In genomic region chr5:79042188-79042587, GRCh38 we compare ENCODE assay signal across 23 cellular contexts. TPM values are rescaled to one million over a fixed set of nuclear protein-coding genes. Genes with fewer than 3 reads are reported as not detected.
DNase-seq lines count a peak whose midpoint lies in the region; ATAC-seq, FAIRE-seq and TF ChIP-seq lines count a peak whose summit lies in the region.
"Had no signal": no experiment of that assay in that cellular context is flagged by ENCODE, and none has a peak within 500 bp of the region (broad histone marks: within the 10 kb centered on the region; RNA-seq: fewer than 3 reads in every experiment).

No MANE protein-coding gene starts in this region.

- FAIRE-seq in HepG2 (lab: Jason Lieb, UNC) (no peak), K562 (lab: Jason Lieb, UNC) (no peak)
- FAIRE-seq: D721Med, GM12878, GM12892, GM18507 had no signal

- no peak for TF ChIP-seq POLR2A in HepG2 (IDR thresholded peaks at IDR 0.05; ENCODE audit: insufficient read depth in 1 of 2, low read depth in 2 of 2, low read length in 2 of 2)
- no peak for TF ChIP-seq POLR2A in right lobe of liver (IDR thresholded peaks at IDR 0.05)
- TF ChIP-seq POLR2A in K562 (conservative IDR thresholded peaks at IDR 0.05), result no peak

- H3K9ac ChIP-seq in HepG2 (ENCODE audit: insufficient read depth, low read depth, low read length), result no peak overlapping the region
- no peak overlapping the region for H3K9ac ChIP-seq in K562 (ENCODE audit: insufficient read depth in 1 of 2, low read depth in 2 of 2, low read length in 2 of 2)
- H3K9ac ChIP-seq: BLaER1 had no signal

- no peak for ATAC-seq in HepG2
- ATAC-seq in right lobe of liver, result no peak
- no peak for ATAC-seq in K562
- no peak for ATAC-seq in Right ventricle myocardium superior (ENCODE audit: poor library complexity)
- ATAC-seq: GM12878 had no signal

- no peak for TF ChIP-seq EP300 in HepG2 (IDR thresholded peaks at IDR 0.05; ENCODE audit: low read depth in 2 of 2, low read length in 2 of 2)
- no peak for TF ChIP-seq EP300 in HepG2 (CRISPR knock-in tag; IDR thresholded peaks at IDR 0.05; ENCODE audit: borderline replicate concordance)
- no peak for TF ChIP-seq EP300 in K562 (IDR thresholded peaks at IDR 0.05; ENCODE audit: low read length)

- H3K4me2 ChIP-seq in HepG2 (ENCODE audit: low read depth, low read length) (no peak overlapping the region), K562 (ENCODE audit: insufficient read depth, low read length) (no peak overlapping the region)
- H3K4me2 ChIP-seq: BLaER1 had no signal

- no peak for TF ChIP-seq CTCF in HepG2 (CRISPR knock-in tag; IDR thresholded peaks at IDR 0.05)
- TF ChIP-seq CTCF in right lobe of liver (IDR thresholded peaks at IDR 0.05), result no peak
- no peak for TF ChIP-seq CTCF in K562 (IDR thresholded peaks at IDR 0.05 in 2 of 3, conservative IDR thresholded peaks at IDR 0.05 in 1 of 3; ENCODE audit: insufficient read depth in 2 of 3, low read depth in 1 of 3, low read length in 3 of 3)

- intact Hi-C loops in HepG2 (cut with micrococcal nuclease; ENCODE audit: unreplicated experiment) (no loop called here), right lobe of liver (cut with DNase I) (no loop called here), K562 (cut with micrococcal nuclease) (no loop called here), Right ventricle myocardium superior (cut with DNase I) (no loop called here)

- 96% methylated on average over 3 of the region's 3 CpGs for WGBS in HepG2 (ENCODE audit: low lambda C conversion rate)
- 78% methylated on average over 3 of the region's 3 CpGs for WGBS in right lobe of liver (ENCODE audit: insufficient coverage, low coverage, low lambda C conversion rate, missing lambda C conversion rate)
- 0% methylated on average over 3 of the region's 3 CpGs for WGBS in K562 (ENCODE audit: insufficient coverage, low coverage, missing lambda C conversion rate)

- BruUV-seq in HepG2 (replicated peaks; lab: Mats Ljungman, UMichigan) (no TSS peak), K562 (replicated peaks; lab: Mats Ljungman, UMichigan) (no TSS peak)

- H3K9me1 ChIP-seq in K562 (ENCODE audit: control insufficient read depth, insufficient read depth, low read length), result no peaks in the 10 kb centered on the region

- no peaks in the 10 kb centered on the region for H4K20me1 ChIP-seq in HepG2 (ENCODE audit: insufficient read depth, low read length)
- no peaks in the 10 kb centered on the region for H4K20me1 ChIP-seq in K562 (replicated peaks; ENCODE audit: control insufficient read depth, insufficient read depth, low read length)
- H4K20me1 ChIP-seq: BLaER1 had no signal

- H3K4me3 ChIP-seq in HepG2 (replicated peaks in 1 of 3; ENCODE audit: insufficient read depth in 1 of 3, low read depth in 2 of 3, low read length in 3 of 3) (no peak overlapping the region), right lobe of liver (no peak overlapping the region), K562 (no peak overlapping the region)
- H3K4me3 ChIP-seq: BLaER1, GM12878 had no signal

- H3K36me3 ChIP-seq in HepG2 (replicated peaks in 1 of 2; ENCODE audit: control insufficient read depth in 1 of 2, insufficient read depth in 2 of 2, low read length in 2 of 2), result no peaks in the 10 kb centered on the region
- H3K36me3 ChIP-seq in right lobe of liver, result peaks cover 0 to 2% (median 0%) of the 10 kb centered on the region in 4 donors
- H3K36me3 ChIP-seq in K562 (ENCODE audit: control insufficient read depth, insufficient read depth, low read length), result no peaks in the 10 kb centered on the region
- H3K36me3 ChIP-seq: BE2C, BLaER1 had no signal

- no peaks in the 10 kb centered on the region for H3K27me3 ChIP-seq in HepG2 (ENCODE audit: control insufficient read depth in 1 of 2, insufficient read depth in 2 of 2, low read length in 2 of 2)
- H3K27me3 ChIP-seq in right lobe of liver, result no peaks in the 10 kb centered on the region
- peaks cover 16 to 17% of the 10 kb centered on the region in 2 experiments; a peak in 4 of 5 replicates for H3K27me3 ChIP-seq in K562 (ENCODE audit: control insufficient read depth in 2 of 2, insufficient read depth in 2 of 2, low read length in 2 of 2)
- H3K27me3 ChIP-seq: BE2C, BLaER1 had no signal

- H3K79me2 ChIP-seq in HepG2 (ENCODE audit: insufficient read depth, low read length) (no peaks in the 10 kb centered on the region), K562 (ENCODE audit: control insufficient read depth, insufficient read depth, low read length) (no peaks in the 10 kb centered on the region)

- DNase-seq in HepG2 (ENCODE audit: low spot score) (no peak), right lobe of liver (no peak), K562 (ENCODE audit: extremely low read depth in 1 of 4, low spot score in 3 of 4) (no peak), Right ventricle myocardium superior (no peak)
- DNase-seq: ACHN; BE2C; C1 segment of cervical spinal cord; Caco-2; Calu3; CD4-positive, alpha-beta memory T cell; CD4-positive, CD25-positive, alpha-beta regulatory T cell; DND-41; EL; GDM1 had no signal

- no peak for TF ChIP-seq RAD21 in HepG2 (CRISPR knock-in tag; IDR thresholded peaks at IDR 0.05)
- no peak for TF ChIP-seq RAD21 in K562 (CRISPR knock-in tag; conservative IDR thresholded peaks at IDR 0.05 in 1 of 2, IDR thresholded peaks at IDR 0.05 in 1 of 2)

- in situ Hi-C loops in HepG2 (cut with HindIII; ENCODE audit: extremely low pct_ligation_motif_present, low pct_unique_long_range_greater_than_20kb) (no loop called here), K562 (cut with MboI) (loop anchor here (25.0 kb wide), 1 partner anchor 820 kb away; no protein-coding TSS in a partner anchor)

- H2AFZ ChIP-seq in HepG2 (ENCODE audit: low read length) (no peak overlapping the region), K562 (ENCODE audit: low read depth, low read length) (no peak overlapping the region)

- CTCF ChIA-PET in HepG2 (lab: Yijun Ruan, JAX; ENCODE audit: low intra/inter-chr PET ratio, low total read pairs) (no interaction called here), K562 (lab: Yijun Ruan, JAX; ENCODE audit: low intra/inter-chr PET ratio) (no interaction called here)

- H3K27ac ChIP-seq in HepG2 (ENCODE audit: extremely low read length, insufficient read depth, low read length) (no peak overlapping the region), right lobe of liver (no peak overlapping the region), K562 (ENCODE audit: extremely low read depth, low read depth, low read length) (no peak overlapping the region)
- H3K27ac ChIP-seq: 22Rv1, BLaER1 had no signal

- no peaks in the 10 kb centered on the region for H3K9me3 ChIP-seq in HepG2 (ENCODE audit: low read length)
- no peaks in the 10 kb centered on the region for H3K9me3 ChIP-seq in right lobe of liver
- no peaks in the 10 kb centered on the region for H3K9me3 ChIP-seq in K562 (replicated peaks; ENCODE audit: control insufficient read depth, insufficient read depth, low read depth, low read length)
- H3K9me3 ChIP-seq: BE2C, BLaER1, Caco-2 had no signal

- POLR2A ChIA-PET in HepG2 (lab: Yijun Ruan, JAX) (no interaction called here), K562 (lab: Yijun Ruan, JAX) (no interaction called here)

- no peaks in the 10 kb centered on the region for H3K4me1 ChIP-seq in HepG2 (ENCODE audit: insufficient read depth, low read length)
- H3K4me1 ChIP-seq in right lobe of liver, result no peaks in the 10 kb centered on the region
- no peaks in the 10 kb centered on the region for H3K4me1 ChIP-seq in K562 (replicated peaks in 1 of 2; ENCODE audit: control insufficient read depth in 2 of 2, insufficient read depth in 2 of 2, low read length in 2 of 2)
- H3K4me1 ChIP-seq: BE2C, BLaER1, Caco-2 had no signal

RNA-seq across cellular contexts. Expression of gene DMGDH, which starts 27.3 kb away (rescaled TPM):
- total RNA-seq in HepG2 (2016; rRNA removed; fragmentation: Illumina TruSeq; extraction: Trizol), result 4.6 and 7.9 TPM in 2 replicates
- 2.6 and 5.4 TPM in 2 replicates for total RNA-seq in HepG2 (2016; cell fraction: cytosol; rRNA removed; fragmentation: Illumina TruSeq; extraction: Trizol; ENCODE audit: low read depth)
- 4.1 and 7.2 TPM in 2 replicates for total RNA-seq in HepG2 (2016; cell fraction: insoluble cytoplasmic fraction; rRNA removed; fragmentation: Illumina TruSeq; extraction: Trizol)
- 6.9 and 7.7 TPM in 2 replicates for total RNA-seq in HepG2 (2016; cell fraction: membrane; rRNA removed; fragmentation: Illumina TruSeq; extraction: Trizol)
- 5.3 and 6.5 TPM in 2 replicates for total RNA-seq in HepG2 (2016; cell fraction: nucleus; rRNA removed; fragmentation: Illumina TruSeq; extraction: Trizol)
- polyA plus RNA-seq in HepG2 (2011; rRNA removed), result 3.2 and 3.6 TPM in 2 replicates
- polyA plus RNA-seq in HepG2 (2011; cell fraction: cytosol; rRNA removed), result 2.2 and 3.7 TPM in 2 replicates
- 1.9 and 2.6 TPM in 2 replicates for polyA plus RNA-seq in HepG2 (2011; cell fraction: nucleus; rRNA removed)
- polyA plus RNA-seq in HepG2 (2012), result 3.9 and 8.5 TPM in 2 replicates
- 1.9 and 2.1 TPM in 2 replicates for polyA plus RNA-seq in HepG2 (2016; cell fraction: cytosol; fragmentation: Illumina TruSeq; extraction: Trizol; ENCODE audit: low read depth)
- 3.3 and 4.2 TPM in 2 replicates for polyA plus RNA-seq in HepG2 (2016; cell fraction: insoluble cytoplasmic fraction; fragmentation: Illumina TruSeq; extraction: Trizol; ENCODE audit: low read depth)
- 3.1 and 5.1 TPM in 2 replicates for polyA plus RNA-seq in HepG2 (2016; cell fraction: membrane; fragmentation: Illumina TruSeq; extraction: Trizol; ENCODE audit: low read depth)
- polyA plus RNA-seq in HepG2 (2016; cell fraction: nucleus; fragmentation: Illumina TruSeq; extraction: Trizol; ENCODE audit: insufficient read depth, low read depth), result 3.9 and 4.6 TPM in 2 replicates
- 0.35 and 2.7 TPM in 2 replicates for polyA minus RNA-seq in HepG2 (2011; rRNA and poly(A)+ RNA removed; ENCODE audit: low replicate concordance)
- polyA minus RNA-seq in HepG2 (2011; cell fraction: cytosol; rRNA and poly(A)+ RNA removed), result 2.3 and 3.3 TPM in 2 replicates
- 6.1 and 8.1 TPM in 2 replicates for polyA minus RNA-seq in HepG2 (2011; cell fraction: nucleus; rRNA and poly(A)+ RNA removed)
- 100 to 1,000 TPM in 2 of 6 experiments, 10 to 100 TPM in 4; 55.7 to 128 (median 83.5) TPM for total RNA-seq in right lobe of liver
- total RNA-seq in K562 (2011; cell fraction: chromatin; rRNA removed; ENCODE audit: low replicate concordance), result not detected in 2 replicates
- total RNA-seq in K562 (2011; cell fraction: nucleolus; rRNA removed), result not detected in 2 replicates
- total RNA-seq in K562 (2011; cell fraction: nucleoplasm; rRNA removed), result 1.2 TPM in 1 of 2 replicates, not detected in the other
- not detected in 2 replicates for total RNA-seq in K562 (2014; rRNA removed)
- not detected in 2 replicates for total RNA-seq in K562 (2014; rRNA removed; fragmentation: Illumina TruSeq; extraction: Trizol)
- 0.38 TPM in 1 of 2 replicates, not detected in the other for total RNA-seq in K562 (2015; rRNA removed; fragmentation: Illumina TruSeq; extraction: Trizol)
- 0.51 and 0.58 TPM in 2 replicates for total RNA-seq in K562 (2021)
- not detected in 2 replicates for polyA plus RNA-seq in K562 (2011; rRNA removed)
- polyA plus RNA-seq in K562 (2011; cell fraction: cytosol; rRNA removed), result not detected in 2 replicates
- 0.63 TPM in 1 of 2 replicates, not detected in the other for polyA plus RNA-seq in K562 (2011; cell fraction: nucleus; rRNA removed)
- polyA plus RNA-seq in K562 (2012), result 1.4 TPM in 1 of 2 replicates, not detected in the other
- not detected in 2 replicates for polyA plus RNA-seq in K562 (2014; fragmentation: Illumina TruSeq; extraction: Trizol)
- under 1 TPM in 1 of 2 experiments, not detected in 1; 0.13 TPM for polyA plus RNA-seq in K562 (2014; fragmentation: Nextera tagmentation; extraction: Ambion mirVana)
- not detected in 2 replicates for polyA plus RNA-seq in K562 (2014; rRNA removed)
- not detected in 2 replicates for polyA minus RNA-seq in K562 (2011; rRNA and poly(A)+ RNA removed)
- polyA minus RNA-seq in K562 (2011; cell fraction: cytosol; rRNA and poly(A)+ RNA removed), result not detected in 2 replicates
- not detected in 2 replicates for polyA minus RNA-seq in K562 (2011; cell fraction: nucleus; rRNA and poly(A)+ RNA removed)
- total RNA-seq in Right ventricle myocardium superior, result 2.2 TPM
- total RNA-seq: A172, G401 had no signal
- polyA plus RNA-seq: CD14-positive monocyte had no signal

RNA-seq across cellular contexts. Expression of gene BHMT2, which starts 27.4 kb away (rescaled TPM):
- 18.8 and 24.1 TPM in 2 replicates for total RNA-seq in HepG2 (2016; rRNA removed; fragmentation: Illumina TruSeq; extraction: Trizol)
- total RNA-seq in HepG2 (2016; cell fraction: cytosol; rRNA removed; fragmentation: Illumina TruSeq; extraction: Trizol; ENCODE audit: low read depth), result 3.8 and 4.2 TPM in 2 replicates
- 20.1 and 22.9 TPM in 2 replicates for total RNA-seq in HepG2 (2016; cell fraction: insoluble cytoplasmic fraction; rRNA removed; fragmentation: Illumina TruSeq; extraction: Trizol)
- 9.9 and 10.6 TPM in 2 replicates for total RNA-seq in HepG2 (2016; cell fraction: membrane; rRNA removed; fragmentation: Illumina TruSeq; extraction: Trizol)
- total RNA-seq in HepG2 (2016; cell fraction: nucleus; rRNA removed; fragmentation: Illumina TruSeq; extraction: Trizol), result 12.4 and 16.0 TPM in 2 replicates
- 11.4 and 13.8 TPM in 2 replicates for polyA plus RNA-seq in HepG2 (2011; rRNA removed)
- polyA plus RNA-seq in HepG2 (2011; cell fraction: cytosol; rRNA removed), result 7.9 and 9.3 TPM in 2 replicates
- 9.9 and 17.2 TPM in 2 replicates for polyA plus RNA-seq in HepG2 (2011; cell fraction: nucleus; rRNA removed)
- polyA plus RNA-seq in HepG2 (2012), result 17.3 and 29.7 TPM in 2 replicates
- polyA plus RNA-seq in HepG2 (2016; cell fraction: cytosol; fragmentation: Illumina TruSeq; extraction: Trizol; ENCODE audit: low read depth), result 4.8 and 5.9 TPM in 2 replicates
- polyA plus RNA-seq in HepG2 (2016; cell fraction: insoluble cytoplasmic fraction; fragmentation: Illumina TruSeq; extraction: Trizol; ENCODE audit: low read depth), result 24.9 and 32.3 TPM in 2 replicates
- polyA plus RNA-seq in HepG2 (2016; cell fraction: membrane; fragmentation: Illumina TruSeq; extraction: Trizol; ENCODE audit: low read depth), result 7.8 and 10.1 TPM in 2 replicates
- 41.7 and 45.7 TPM in 2 replicates for polyA plus RNA-seq in HepG2 (2016; cell fraction: nucleus; fragmentation: Illumina TruSeq; extraction: Trizol; ENCODE audit: insufficient read depth, low read depth)
- 8.8 TPM in 1 of 2 replicates, not detected in the other for polyA minus RNA-seq in HepG2 (2011; rRNA and poly(A)+ RNA removed; ENCODE audit: low replicate concordance)
- 3.7 and 5.3 TPM in 2 replicates for polyA minus RNA-seq in HepG2 (2011; cell fraction: cytosol; rRNA and poly(A)+ RNA removed)
- polyA minus RNA-seq in HepG2 (2011; cell fraction: nucleus; rRNA and poly(A)+ RNA removed), result 18.4 and 18.5 TPM in 2 replicates
- 100 to 1,000 TPM; 206 to 392 (median 280) TPM for total RNA-seq in right lobe of liver
- total RNA-seq in K562 (2011; cell fraction: chromatin; rRNA removed; ENCODE audit: low replicate concordance), result not detected in 2 replicates
- not detected in 2 replicates for total RNA-seq in K562 (2011; cell fraction: nucleolus; rRNA removed)
- total RNA-seq in K562 (2011; cell fraction: nucleoplasm; rRNA removed), result not detected in 2 replicates
- total RNA-seq in K562 (2014; rRNA removed), result not detected in 2 replicates
- total RNA-seq in K562 (2014; rRNA removed; fragmentation: Illumina TruSeq; extraction: Trizol), result not detected in 2 replicates
- not detected in 2 replicates for total RNA-seq in K562 (2015; rRNA removed; fragmentation: Illumina TruSeq; extraction: Trizol)
- total RNA-seq in K562 (2021), result not detected in 2 replicates
- polyA plus RNA-seq in K562 (2011; rRNA removed), result not detected in 2 replicates
- polyA plus RNA-seq in K562 (2011; cell fraction: cytosol; rRNA removed), result not detected in 2 replicates
- not detected in 2 replicates for polyA plus RNA-seq in K562 (2011; cell fraction: nucleus; rRNA removed)
- polyA plus RNA-seq in K562 (2012), result not detected in 2 replicates
- polyA plus RNA-seq in K562 (2014; fragmentation: Illumina TruSeq; extraction: Trizol), result not detected in 2 replicates
- not detected for polyA plus RNA-seq in K562 (2014; fragmentation: Nextera tagmentation; extraction: Ambion mirVana)
- not detected in 2 replicates for polyA plus RNA-seq in K562 (2014; rRNA removed)
- polyA minus RNA-seq in K562 (2011; rRNA and poly(A)+ RNA removed), result not detected in 2 replicates
- not detected in 2 replicates for polyA minus RNA-seq in K562 (2011; cell fraction: cytosol; rRNA and poly(A)+ RNA removed)
- polyA minus RNA-seq in K562 (2011; cell fraction: nucleus; rRNA and poly(A)+ RNA removed), result not detected in 2 replicates
- 10.0 TPM for total RNA-seq in Right ventricle myocardium superior
- total RNA-seq: A172; Caco-2; Calu3; CD4-positive, alpha-beta memory T cell; CD4-positive, CD25-positive, alpha-beta regulatory T cell; G401; GM12878 had no signal
- polyA plus RNA-seq: CD14-positive monocyte; CD4-positive, alpha-beta memory T cell; CD4-positive, CD25-positive, alpha-beta regulatory T cell; GM12878 had no signal

RNA-seq across cellular contexts. Expression of gene ARSB, which starts 57.1 kb away (rescaled TPM):
- total RNA-seq in HepG2 (2016; rRNA removed; fragmentation: Illumina TruSeq; extraction: Trizol) (29.5 and 52.6 TPM in 2 replicates), right lobe of liver (10 to 100 TPM in 1 of 6 experiments, 1 to 10 TPM in 5; 5.0 to 11.7 (median 8.7) TPM), K562 (2014; rRNA removed) (1.7 and 2.9 TPM in 2 replicates), K562 (2014; rRNA removed; fragmentation: Illumina TruSeq; extraction: Trizol) (3.2 TPM in 2 replicates), K562 (2015; rRNA removed; fragmentation: Illumina TruSeq; extraction: Trizol) (4.5 and 4.6 TPM in 2 replicates), K562 (2021) (3.2 and 3.3 TPM in 2 replicates), Right ventricle myocardium superior (9.7 TPM)
- total RNA-seq in HepG2 (2016; cell fraction: cytosol; rRNA removed; fragmentation: Illumina TruSeq; extraction: Trizol; ENCODE audit: low read depth), result 31.9 and 35.6 TPM in 2 replicates
- total RNA-seq in HepG2 (2016; cell fraction: insoluble cytoplasmic fraction; rRNA removed; fragmentation: Illumina TruSeq; extraction: Trizol), result 27.5 and 50.9 TPM in 2 replicates
- total RNA-seq in HepG2 (2016; cell fraction: membrane; rRNA removed; fragmentation: Illumina TruSeq; extraction: Trizol), result 31.2 TPM in 2 replicates
- total RNA-seq in HepG2 (2016; cell fraction: nucleus; rRNA removed; fragmentation: Illumina TruSeq; extraction: Trizol), result 68.6 and 68.7 TPM in 2 replicates
- polyA plus RNA-seq in HepG2 (2011; rRNA removed) (60.8 and 66.4 TPM in 2 replicates), K562 (2011; rRNA removed) (1.7 and 3.1 TPM in 2 replicates), K562 (2014; fragmentation: Illumina TruSeq; extraction: Trizol) (1.7 and 2.4 TPM in 2 replicates), K562 (2014; fragmentation: Nextera tagmentation; extraction: Ambion mirVana) (under 1 TPM; 0.52 to 0.68 TPM), K562 (2014; rRNA removed) (1.4 and 2.8 TPM in 2 replicates)
- 47.7 and 50.6 TPM in 2 replicates for polyA plus RNA-seq in HepG2 (2011; cell fraction: cytosol; rRNA removed)
- 32.8 and 34.4 TPM in 2 replicates for polyA plus RNA-seq in HepG2 (2011; cell fraction: nucleus; rRNA removed)
- 36.1 and 38.1 TPM in 2 replicates for polyA plus RNA-seq in HepG2 (2012)
- polyA plus RNA-seq in HepG2 (2016; cell fraction: cytosol; fragmentation: Illumina TruSeq; extraction: Trizol; ENCODE audit: low read depth), result 6.9 and 7.3 TPM in 2 replicates
- 20.7 and 24.7 TPM in 2 replicates for polyA plus RNA-seq in HepG2 (2016; cell fraction: insoluble cytoplasmic fraction; fragmentation: Illumina TruSeq; extraction: Trizol; ENCODE audit: low read depth)
- polyA plus RNA-seq in HepG2 (2016; cell fraction: membrane; fragmentation: Illumina TruSeq; extraction: Trizol; ENCODE audit: low read depth), result 10.7 and 11.5 TPM in 2 replicates
- 62.9 and 65.1 TPM in 2 replicates for polyA plus RNA-seq in HepG2 (2016; cell fraction: nucleus; fragmentation: Illumina TruSeq; extraction: Trizol; ENCODE audit: insufficient read depth, low read depth)
- 13.2 and 89.5 TPM in 2 replicates for polyA minus RNA-seq in HepG2 (2011; rRNA and poly(A)+ RNA removed; ENCODE audit: low replicate concordance)
- polyA minus RNA-seq in HepG2 (2011; cell fraction: cytosol; rRNA and poly(A)+ RNA removed), result 71.8 and 79.4 TPM in 2 replicates
- polyA minus RNA-seq in HepG2 (2011; cell fraction: nucleus; rRNA and poly(A)+ RNA removed), result 74.4 and 82.4 TPM in 2 replicates
- 3.2 and 3.3 TPM in 2 replicates for total RNA-seq in K562 (2011; cell fraction: chromatin; rRNA removed; ENCODE audit: low replicate concordance)
- 3.7 TPM in 2 replicates for total RNA-seq in K562 (2011; cell fraction: nucleolus; rRNA removed)
- 4.0 and 6.5 TPM in 2 replicates for total RNA-seq in K562 (2011; cell fraction: nucleoplasm; rRNA removed)
- polyA plus RNA-seq in K562 (2011; cell fraction: cytosol; rRNA removed), result 1.4 and 2.9 TPM in 2 replicates
- polyA plus RNA-seq in K562 (2011; cell fraction: nucleus; rRNA removed), result 0.58 and 0.88 TPM in 2 replicates
- polyA plus RNA-seq in K562 (2012), result 2.0 and 2.4 TPM in 2 replicates
- polyA minus RNA-seq in K562 (2011; rRNA and poly(A)+ RNA removed), result 2.8 and 4.6 TPM in 2 replicates
- polyA minus RNA-seq in K562 (2011; cell fraction: cytosol; rRNA and poly(A)+ RNA removed), result 2.2 and 4.1 TPM in 2 replicates
- 1.2 and 1.3 TPM in 2 replicates for polyA minus RNA-seq in K562 (2011; cell fraction: nucleus; rRNA and poly(A)+ RNA removed)

Comparison
In these comparisons a context has a peak if more than half of its experiments do, and no peak if none do; other contexts are left out.
1. Of the 241 proteins assayed by ChIP-seq in both HepG2 and K562: peak only in HepG2: MAFF and MAFK; only in K562: none; in both: none; in neither: 239.